1 cellular context compared by ENCODE assay signal in the genomic region with DNA sequence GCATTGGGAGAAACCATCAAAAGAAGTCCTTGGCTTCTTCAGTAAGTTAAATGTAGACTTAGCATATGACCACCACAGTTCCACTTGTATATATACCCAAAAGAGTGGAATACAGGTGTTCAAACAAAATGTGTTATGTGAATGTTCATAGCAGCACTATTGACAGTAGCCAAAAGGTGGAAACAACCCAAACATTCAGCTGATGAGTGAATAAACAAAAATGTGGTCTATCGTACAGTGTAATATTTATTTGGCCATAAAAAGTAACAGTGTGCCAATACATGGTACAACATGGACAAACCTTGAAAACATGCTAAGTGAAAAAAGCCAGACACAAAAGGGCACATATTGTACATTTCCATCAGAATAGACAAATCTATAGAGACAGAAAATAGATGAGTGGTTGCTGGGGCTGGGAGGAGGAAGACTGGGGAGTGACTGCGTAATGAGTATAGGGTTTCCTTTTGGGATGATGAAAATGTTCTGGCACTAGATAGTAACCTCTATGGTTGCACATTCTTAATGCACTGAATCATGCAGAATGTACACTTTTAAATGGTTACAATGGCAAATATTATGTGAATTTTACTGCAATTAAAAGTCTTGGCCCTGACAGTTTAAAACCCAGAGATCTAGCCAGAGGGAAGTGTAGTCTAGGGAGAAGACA.
TF ChIP-seq lines count a peak whose summit lies in the region.

No MANE protein-coding gene starts in this region.

TF ChIP-seq in WTC11, 78 proteins besides CTCF, POLR2A, EP300 and RAD21 (continued from another document):
- TF ChIP-seq, protein P1, sequence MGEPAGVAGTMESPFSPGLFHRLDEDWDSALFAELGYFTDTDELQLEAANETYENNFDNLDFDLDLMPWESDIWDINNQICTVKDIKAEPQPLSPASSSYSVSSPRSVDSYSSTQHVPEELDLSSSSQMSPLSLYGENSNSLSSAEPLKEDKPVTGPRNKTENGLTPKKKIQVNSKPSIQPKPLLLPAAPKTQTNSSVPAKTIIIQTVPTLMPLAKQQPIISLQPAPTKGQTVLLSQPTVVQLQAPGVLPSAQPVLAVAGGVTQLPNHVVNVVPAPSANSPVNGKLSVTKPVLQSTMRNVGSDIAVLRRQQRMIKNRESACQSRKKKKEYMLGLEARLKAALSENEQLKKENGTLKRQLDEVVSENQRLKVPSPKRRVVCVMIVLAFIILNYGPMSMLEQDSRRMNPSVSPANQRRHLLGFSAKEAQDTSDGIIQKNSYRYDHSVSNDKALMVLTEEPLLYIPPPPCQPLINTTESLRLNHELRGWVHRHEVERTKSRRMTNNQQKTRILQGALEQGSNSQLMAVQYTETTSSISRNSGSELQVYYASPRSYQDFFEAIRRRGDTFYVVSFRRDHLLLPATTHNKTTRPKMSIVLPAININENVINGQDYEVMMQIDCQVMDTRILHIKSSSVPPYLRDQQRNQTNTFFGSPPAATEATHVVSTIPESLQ (CRISPR knock-in tag; IDR thresholded peaks at IDR 0.05) = no peak
- TF ChIP-seq ZNF232 (CRISPR knock-in tag; IDR thresholded peaks at IDR 0.05) (no peak), ZNF423 (CRISPR knock-in tag; IDR thresholded peaks at IDR 0.05) (no peak)
